In genomic region chr12:87165733-87166375, GRCh38 we compare ENCODE assay signal across 31 cellular contexts.
"Had no signal": no experiment of that assay in that cellular context is flagged by ENCODE, and none has a peak within 500 bp of the region (broad histone marks: within the 10 kb centered on the region; RNA-seq: fewer than 3 reads in every experiment).

No MANE protein-coding gene starts in this region.

- H3K9ac ChIP-seq: neural progenitor cell, parathyroid adenoma had no signal

- H3K9me3 ChIP-seq: uterus had no signal

- H3K4me3 ChIP-seq: coronary artery, esophagus squamous epithelium, lower lobe of right lung, neural progenitor cell, right lobe of liver, suprapubic skin, transverse colon, upper lobe of right lung, uterus had no signal

- H3K79me2 ChIP-seq: parathyroid adenoma had no signal

- DNase-seq: dermis blood vessel endothelial cell; effector memory CD4-positive, alpha-beta T cell; erythroblast; esophagus squamous epithelium; foreskin melanocyte; glutamatergic neuron; hypothalamus; immature natural killer cell; islet precursor cell; kidney glomerular epithelial cell; left colon; left ventricle myocardium superior; lower lobe of right lung; mesenchymal stem cell; midbrain; naive thymus-derived CD4-positive, alpha-beta T cell; right lobe of liver; small intestine; stimulated activated CD4-positive, alpha-beta T cell treated with anti-CD3 and anti-CD28 coated beads, Interleukin-12 subunit alpha, Interleukin-12 subunit beta, amount 100 ng/mL, for 4 hours; stimulated activated CD4-positive, alpha-beta T cell treated with anti-CD3 and anti-CD28 coated beads, Interleukin-1b, Interleukin-23, amount 100 ng/mL, for 48 hours; stimulated activated CD4-positive, alpha-beta T cell treated with anti-CD3 and anti-CD28 coated beads, Interleukin-4, amount 100 ng/mL, for 1 hour; stimulated activated CD8-positive, alpha-beta memory T cell treated with anti-CD3 and anti-CD28 coated beads, Interleukin-4, amount 100 ng/mL, for 48 hours; stimulated activated naive CD4-positive, alpha-beta T cell; stimulated activated naive CD8-positive, alpha-beta T cell treated with anti-CD3 and anti-CD28 coated beads, Interleukin-15, amount 100 ng/mL, for 72 hours; transverse colon; upper lobe of right lung; uterus had no signal

- H3K4me1 ChIP-seq: lower lobe of right lung, neural progenitor cell, parathyroid adenoma, right lobe of liver, suprapubic skin, transverse colon, upper lobe of right lung, uterus had no signal

- H3K4me2 ChIP-seq: neural progenitor cell had no signal

- H3K27ac ChIP-seq: coronary artery, esophagus squamous epithelium, lower lobe of right lung, neural progenitor cell, parathyroid adenoma, right lobe of liver, suprapubic skin, transverse colon, upper lobe of right lung, uterus had no signal

- H3K36me3 ChIP-seq: esophagus squamous epithelium, lower lobe of right lung, neural progenitor cell, right lobe of liver, suprapubic skin, transverse colon, upper lobe of right lung, uterus had no signal

- H3K27me3 ChIP-seq: esophagus squamous epithelium, neural progenitor cell, right lobe of liver, suprapubic skin, transverse colon, upper lobe of right lung, uterus had no signal

- ATAC-seq: left colon; left ventricle myocardium superior; lower lobe of right lung; naive thymus-derived CD4-positive, alpha-beta T cell; right lobe of liver; stimulated activated naive CD8-positive, alpha-beta T cell treated with anti-CD3 and anti-CD28 coated beads, Interleukin-15, amount 100 ng/mL, for 72 hours; upper lobe of right lung had no signal
